ENCODE assay signal across 8 cellular contexts in the genomic region with DNA sequence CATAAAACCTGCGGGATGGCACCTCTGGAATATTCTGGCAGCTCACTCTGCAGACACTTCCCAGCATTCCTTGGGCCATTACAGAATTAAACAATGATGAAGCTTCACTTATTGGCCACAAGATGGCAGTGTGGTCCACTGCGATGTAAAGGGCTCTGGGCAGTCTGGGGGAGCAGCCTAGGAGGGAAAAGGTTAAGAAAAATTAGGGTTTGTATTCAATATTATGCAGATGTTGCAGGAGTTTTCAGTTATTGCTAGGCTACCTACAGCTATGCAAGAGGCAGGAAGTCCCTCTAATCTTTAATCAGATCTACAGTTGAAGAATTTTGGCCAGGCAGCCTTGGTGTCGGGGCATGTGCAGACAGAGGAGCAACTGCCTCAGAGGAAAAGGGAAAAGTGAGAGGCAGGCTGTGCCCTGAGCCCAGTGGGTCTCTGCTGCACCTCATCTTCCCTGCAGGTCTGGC.
DNase-seq lines count a peak whose midpoint lies in the region; ATAC-seq and TF ChIP-seq lines count a peak whose summit lies in the region.

No MANE protein-coding gene starts in this region.

- no peaks in the 10 kb centered on the region for H3K9me2 ChIP-seq in OCI-LY7 (ENCODE audit: insufficient read depth, low read length)

- H3K27ac ChIP-seq in OCI-LY7 (ENCODE audit: low read depth, low read length, poor library complexity, severe bottlenecking) (no peak overlapping the region), mammary epithelial cell (ENCODE audit: insufficient read depth, low read depth, low read length) (no peak overlapping the region), suprapubic skin (no peak overlapping the region)

- peak overlapping the region; percentile 1 for H3K27ac Mint-ChIP-seq in activated T-cell treated with anti-CD3 and anti-CD28 coated beads, Interleukin-2, amount 50 U/mL, for 72 hours

- TF ChIP-seq CTCF in OCI-LY7 (conservative IDR thresholded peaks at IDR 0.05; ENCODE audit: low read length), result peak; percentile 90
- peak; percentile 82 to 84 for TF ChIP-seq CTCF in mammary epithelial cell (conservative IDR thresholded peaks at IDR 0.05 in 1 of 2, IDR thresholded peaks at IDR 0.05 in 1 of 2; ENCODE audit: extremely low read depth in 1 of 2, insufficient read depth in 1 of 2, low read depth in 1 of 2, low read length in 2 of 2)
- peak; percentile 26 to 59 for TF ChIP-seq CTCF in suprapubic skin (IDR thresholded peaks at IDR 0.05)

- H3K79me2 ChIP-seq in OCI-LY7 (ENCODE audit: insufficient read depth, low read depth, low read length) (no peaks in the 10 kb centered on the region), mammary epithelial cell (ENCODE audit: insufficient read depth, low read length) (no peaks in the 10 kb centered on the region)

- no TSS peak for BruUV-seq in OCI-LY7 (replicated peaks; lab: Mats Ljungman, UMichigan)
- no TSS peak for BruUV-seq in mammary epithelial cell (replicated peaks; lab: Mats Ljungman, UMichigan)

- dilution Hi-C loops in mammary epithelial cell (cut with HindIII; ENCODE audit: low sequenced_read_pairs), result no loop called here

- H3K9me3 ChIP-seq in OCI-LY7 (ENCODE audit: low read length), result no peaks in the 10 kb centered on the region
- no peaks in the 10 kb centered on the region for H3K9me3 ChIP-seq in mammary epithelial cell (replicated peaks; ENCODE audit: insufficient read depth, low read length)
- H3K9me3 ChIP-seq in suprapubic skin, result no peaks in the 10 kb centered on the region

- CTCF ChIA-PET in OCI-LY7 (lab: Charles Lee; ENCODE audit: unreplicated experiment), result interaction anchor here (0.8 to 1.0 kb wide), 3 partner anchors 14 to 34 kb away, joined by 3 to 4 read pairs (median 3); no protein-coding TSS in a partner anchor
- CTCF ChIA-PET in mammary epithelial cell (lab: Charles Lee; ENCODE audit: low non-redundant PET), result interaction anchor here (0.5 to 0.8 kb wide), 7 partner anchors 31 to 193 kb away, joined by 3 to 17 read pairs (median 3); no protein-coding TSS in a partner anchor

- H3K4me2 ChIP-seq in OCI-LY7 (ENCODE audit: low read length), result no peak overlapping the region
- peak overlapping the region; percentile 37 for H3K4me2 ChIP-seq in mammary epithelial cell (ENCODE audit: insufficient read depth, low read depth, low read length)

- H2AFZ ChIP-seq in OCI-LY7 (ENCODE audit: low read length) (no peak overlapping the region), mammary epithelial cell (ENCODE audit: low read depth, low read length) (peak overlapping the region; percentile 88)

- H3K36me3 ChIP-seq in OCI-LY7 (ENCODE audit: insufficient read depth, low read length) (no peaks in the 10 kb centered on the region), mammary epithelial cell (ENCODE audit: insufficient read depth, low read length) (no peaks in the 10 kb centered on the region), suprapubic skin (no peaks in the 10 kb centered on the region)

- H3K36me3 Mint-ChIP-seq in activated T-cell treated with anti-CD3 and anti-CD28 coated beads, Interleukin-2, amount 50 U/mL, for 72 hours (ENCODE audit: insufficient read depth in 2 of 2), result no peaks in the 10 kb centered on the region

- H3K4me1 Mint-ChIP-seq in activated T-cell treated with anti-CD3 and anti-CD28 coated beads, Interleukin-2, amount 50 U/mL, for 72 hours (ENCODE audit: low read depth), result peaks cover 27% of the 10 kb centered on the region

- no peak for TF ChIP-seq EP300 in suprapubic skin (IDR thresholded peaks at IDR 0.05)

- intact Hi-C loops in OCI-LY7 (cut with micrococcal nuclease; ENCODE audit: unreplicated experiment) (no loop called here), mammary epithelial cell (cut with micrococcal nuclease) (loop anchor here (1.0 kb wide), 3 partner anchors 18 to 267 kb away; no protein-coding TSS in a partner anchor), left colon (cut with DNase I, micrococcal nuclease) (no loop called here)

- H3K27me3 ChIP-seq in mammary epithelial cell (ENCODE audit: insufficient read depth, low read length) (no peaks in the 10 kb centered on the region), suprapubic skin (no peaks in the 10 kb centered on the region)

- H3K27me3 Mint-ChIP-seq in activated T-cell treated with anti-CD3 and anti-CD28 coated beads, Interleukin-2, amount 50 U/mL, for 72 hours (ENCODE audit: low read depth), result no peaks in the 10 kb centered on the region

- no peaks in the 10 kb centered on the region for H4K20me1 ChIP-seq in OCI-LY7 (ENCODE audit: insufficient read depth, low read length)
- no peaks in the 10 kb centered on the region for H4K20me1 ChIP-seq in mammary epithelial cell (ENCODE audit: insufficient read depth, low read length)

- TF ChIP-seq POLR2A in suprapubic skin (IDR thresholded peaks at IDR 0.05), result no peak

- ATAC-seq in activated T-cell treated with anti-CD3 and anti-CD28 coated beads, Interleukin-2, amount 50 U/mL, for 72 hours (replicated peaks in 1 of 2), result peak; percentile 72 to 78
- ATAC-seq in GM21447 (IDR thresholded peaks at IDR 0.05; ENCODE audit: unreplicated experiment), result peak; percentile 96
- peak; percentile 89 for ATAC-seq in HG03571 (IDR thresholded peaks at IDR 0.05; ENCODE audit: unreplicated experiment)
- ATAC-seq in left colon, result peak; percentile 64

- no peak overlapping the region for H3K4me3 ChIP-seq in OCI-LY7 (ENCODE audit: low read depth, low read length, poor library complexity, severe bottlenecking)
- no peak overlapping the region for H3K4me3 ChIP-seq in mammary epithelial cell (replicated peaks in 1 of 3; ENCODE audit: insufficient read depth in 1 of 3, low read depth in 2 of 3, low read length in 3 of 3)
- H3K4me3 ChIP-seq in suprapubic skin, result no peak overlapping the region

- POLR2A ChIA-PET in OCI-LY7 (lab: Charles Lee), result interaction anchor here (1.0 kb wide), 1 partner anchor 10 kb away, joined by 3 read pairs; no protein-coding TSS in a partner anchor

- in situ Hi-C loops in mammary epithelial cell (cut with MboI; ENCODE audit: low sequenced_read_pairs in 2 of 2), result no loop called here

- peak overlapping the region in 1 of 2 donors; percentile 56 for H3K4me3 Mint-ChIP-seq in activated T-cell treated with anti-CD3 and anti-CD28 coated beads, Interleukin-2, amount 50 U/mL, for 72 hours

- 4% methylated on average over 3 of the region's 3 CpGs for WGBS in mammary epithelial cell (ENCODE audit: low coverage, missing lambda C conversion rate)
- 8% methylated on average over 3 of the region's 3 CpGs for WGBS in suprapubic skin

- H3K9ac ChIP-seq in mammary epithelial cell (ENCODE audit: insufficient read depth, low read length), result no peak overlapping the region

- H3K4me1 ChIP-seq in OCI-LY7 (ENCODE audit: insufficient read depth, low read length, poor library complexity, severe bottlenecking) (no peaks in the 10 kb centered on the region), mammary epithelial cell (ENCODE audit: insufficient read depth, low read length) (peaks cover 5% of the 10 kb centered on the region), suprapubic skin (peaks cover 21% of the 10 kb centered on the region)

- DNase-seq in activated T-cell treated with anti-CD3 and anti-CD28 coated beads, Interleukin-2, amount 50 U/mL, for 72 hours, result peak; percentile 23 to 30
- DNase-seq in activated T-cell treated with anti-CD3 and anti-CD28 coated beads, Interleukin-2, amount 50 U/mL, for 1 hour, result no peak
- DNase-seq in OCI-LY7 (ENCODE audit: low spot score) (peak; percentile 67), mammary epithelial cell (peak; percentile 61), left colon (peak in 1 of 2 donors; percentile 41), suprapubic skin (ENCODE audit: low spot score in 2 of 2) (no peak)

- no peaks in the 10 kb centered on the region for H3K9me3 Mint-ChIP-seq in activated T-cell treated with anti-CD3 and anti-CD28 coated beads, Interleukin-2, amount 50 U/mL, for 72 hours

Comparison
In these comparisons a context has a peak if more than half of its experiments do, and no peak if none do; other contexts are left out.
1. DNase-seq: peak in activated T-cell treated with anti-CD3 and anti-CD28 coated beads, Interleukin-2, amount 50 U/mL, for 72 hours (2 of 2), OCI-LY7 (single experiment) and mammary epithelial cell (single experiment); none in activated T-cell treated with anti-CD3 and anti-CD28 coated beads, Interleukin-2, amount 50 U/mL, for 1 hour (single experiment) and suprapubic skin (0 of 2).
2. Peak in every context shown above with its lines, with median percentiles within 50 percentile points of each other: ATAC-seq and CTCF ChIP-seq.